ENCODE assay signal across 22 cellular contexts in the genomic region with DNA sequence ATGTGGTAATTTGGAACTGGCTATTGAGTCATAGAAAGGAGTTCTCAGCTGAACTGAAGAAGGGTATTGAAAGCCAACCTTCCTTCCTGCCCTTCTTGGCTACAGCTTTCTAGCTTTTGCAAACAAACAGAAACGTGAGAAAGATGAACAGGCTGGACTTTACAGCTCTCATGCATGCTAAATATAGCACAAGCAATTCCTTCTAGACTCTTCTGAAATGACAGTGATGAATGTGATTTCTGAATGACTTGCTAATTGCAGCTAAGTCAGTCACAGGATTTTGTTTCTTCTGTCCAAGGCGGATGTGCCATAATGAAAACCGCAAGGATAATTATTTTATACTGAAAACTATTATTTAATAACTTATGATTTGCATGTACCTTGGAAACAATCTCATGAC. TPM values are rescaled to one million over a fixed set of nuclear protein-coding genes. Genes with fewer than 3 reads are reported as not detected.
DNase-seq lines count a peak whose midpoint lies in the region; ATAC-seq, FAIRE-seq and TF ChIP-seq lines count a peak whose summit lies in the region.
"Had no signal": no experiment of that assay in that cellular context is flagged by ENCODE, and none has a peak within 500 bp of the region (broad histone marks: within the 10 kb centered on the region; RNA-seq: fewer than 3 reads in every experiment).

No MANE protein-coding gene starts in this region.

- no peak for ATAC-seq in left ventricle myocardium superior
- ATAC-seq in K562: no peak
- no peak for ATAC-seq in HG03469 (IDR thresholded peaks at IDR 0.05; ENCODE audit: unreplicated experiment)
- ATAC-seq: activated T-cell treated with anti-CD3 and anti-CD28 coated beads, Interleukin-2, amount 50 U/mL, for 4 hours; effector memory CD8-positive, alpha-beta T cell; natural killer cell had no signal

- no peaks in the 10 kb centered on the region for H3K9me1 ChIP-seq in K562 (ENCODE audit: control insufficient read depth, insufficient read depth, low read length)

- no peak for TF ChIP-seq CTCF in cardiac muscle cell (IDR thresholded peaks at IDR 0.05; ENCODE audit: low read depth, low read length)
- no peak for TF ChIP-seq CTCF in K562 (IDR thresholded peaks at IDR 0.05 in 2 of 3, conservative IDR thresholded peaks at IDR 0.05 in 1 of 3; ENCODE audit: insufficient read depth in 2 of 3, low read depth in 1 of 3, low read length in 3 of 3)
- no peak for TF ChIP-seq CTCF in glutamatergic neuron (IDR thresholded peaks at IDR 0.05; ENCODE audit: partially characterized antibody, unreplicated experiment)
- no peak for TF ChIP-seq CTCF in testis (IDR thresholded peaks at IDR 0.05)

- no peaks in the 10 kb centered on the region for H3K36me3 Mint-ChIP-seq in glutamatergic neuron (ENCODE audit: unreplicated experiment)
- H3K36me3 Mint-ChIP-seq: activated naive CD8-positive, alpha-beta T cell treated with anti-CD3 and anti-CD28 coated beads, Interleukin-2, amount 10 ng/mL, durations not matched to agents 7 days and 5 days; natural killer cell had no signal

- H3K27ac ChIP-seq in cardiac muscle cell: peak overlapping the region; percentile 82
- no peak overlapping the region for H3K27ac ChIP-seq in K562 (ENCODE audit: extremely low read depth, low read depth, low read length)
- no peak overlapping the region for H3K27ac ChIP-seq in testis
- H3K27ac ChIP-seq: foreskin keratinocyte, GM23248, prostate gland had no signal

- H3K9me3 ChIP-seq in cardiac muscle cell (ENCODE audit: low read depth) (no peaks in the 10 kb centered on the region), K562 (replicated peaks; ENCODE audit: control insufficient read depth, insufficient read depth, low read depth, low read length) (0 out of 2 replicates have a peak, but pooled peaks cover 2% of the 10 kb centered on the region), testis (no peaks in the 10 kb centered on the region)
- H3K9me3 ChIP-seq: prostate gland had no signal

- H3K36me3 ChIP-seq in cardiac muscle cell (no peaks in the 10 kb centered on the region), K562 (ENCODE audit: control insufficient read depth, insufficient read depth, low read length) (no peaks in the 10 kb centered on the region), testis (ENCODE audit: low read depth, missing control alignments) (no peaks in the 10 kb centered on the region)
- H3K36me3 ChIP-seq: prostate gland had no signal

- H3K27ac Mint-ChIP-seq in glutamatergic neuron (ENCODE audit: unreplicated experiment): no peak overlapping the region
- H3K27ac Mint-ChIP-seq: activated naive CD8-positive, alpha-beta T cell treated with anti-CD3 and anti-CD28 coated beads, Interleukin-2, amount 10 ng/mL, durations not matched to agents 7 days and 5 days; effector memory CD8-positive, alpha-beta T cell; natural killer cell; stimulated activated naive CD8-positive, alpha-beta T cell treated with anti-CD3 and anti-CD28 coated beads, Interleukin-15, Interleukin-2, amounts not matched to agents 100 ng/mL and 50 ng/mL, for 24 hours had no signal

- H3K27me3 Mint-ChIP-seq in glutamatergic neuron (ENCODE audit: unreplicated experiment): no peaks in the 10 kb centered on the region
- H3K27me3 Mint-ChIP-seq: activated naive CD8-positive, alpha-beta T cell treated with anti-CD3 and anti-CD28 coated beads, Interleukin-2, amount 10 ng/mL, durations not matched to agents 7 days and 5 days; effector memory CD8-positive, alpha-beta T cell; stimulated activated naive CD8-positive, alpha-beta T cell treated with anti-CD3 and anti-CD28 coated beads, Interleukin-15, Interleukin-2, amounts not matched to agents 100 ng/mL and 50 ng/mL, for 24 hours had no signal

- intact Hi-C loops in left ventricle myocardium superior (cut with micrococcal nuclease) (no loop called here), K562 (cut with micrococcal nuclease) (no loop called here), testis (cut with DNase I; ENCODE audit: low total_unique reads) (no loop called here)

- 0% methylated on average over 3 of the region's 3 CpGs for WGBS in K562 (ENCODE audit: insufficient coverage, low coverage, missing lambda C conversion rate)
- WGBS in testis, 2 donors: 65 to 71% methylated on average over 3 of the region's 3 CpGs

- no peak overlapping the region for H2AFZ ChIP-seq in K562 (ENCODE audit: low read depth, low read length)
- H2AFZ ChIP-seq: GM23248 had no signal

- no peaks in the 10 kb centered on the region for H3K27me3 ChIP-seq in cardiac muscle cell
- no peaks in the 10 kb centered on the region for H3K27me3 ChIP-seq in K562 (ENCODE audit: control insufficient read depth in 2 of 2, insufficient read depth in 2 of 2, low read length in 2 of 2)
- H3K27me3 ChIP-seq in testis: no peaks in the 10 kb centered on the region
- H3K27me3 ChIP-seq: foreskin keratinocyte had no signal

- H3K4me1 ChIP-seq in cardiac muscle cell (ENCODE audit: low read depth): peaks cover 24% of the 10 kb centered on the region
- H3K4me1 ChIP-seq in K562 (replicated peaks in 1 of 2; ENCODE audit: control insufficient read depth in 2 of 2, insufficient read depth in 2 of 2, low read length in 2 of 2): no peaks in the 10 kb centered on the region
- no peaks in the 10 kb centered on the region for H3K4me1 ChIP-seq in testis
- H3K4me1 ChIP-seq: foreskin keratinocyte, prostate gland had no signal

- H3K4me3 ChIP-seq in cardiac muscle cell (no peak overlapping the region), K562 (no peak overlapping the region), testis (no peak overlapping the region)
- H3K4me3 ChIP-seq: GM23248, prostate gland had no signal

- CTCF ChIA-PET in K562 (lab: Yijun Ruan, JAX; ENCODE audit: low intra/inter-chr PET ratio): no interaction called here

- no TSS peak for BruUV-seq in K562 (replicated peaks; lab: Mats Ljungman, UMichigan)

- no peaks in the 10 kb centered on the region for H4K20me1 ChIP-seq in K562 (replicated peaks; ENCODE audit: control insufficient read depth, insufficient read depth, low read length)

- H3K9ac ChIP-seq in K562 (ENCODE audit: insufficient read depth in 1 of 2, low read depth in 2 of 2, low read length in 2 of 2): no peak overlapping the region
- H3K9ac ChIP-seq: GM23248 had no signal

- no peak for TF ChIP-seq RAD21 in K562 (CRISPR knock-in tag; conservative IDR thresholded peaks at IDR 0.05 in 1 of 2, IDR thresholded peaks at IDR 0.05 in 1 of 2)

- no peak for TF ChIP-seq POLR2A in K562 (conservative IDR thresholded peaks at IDR 0.05)
- no peak for TF ChIP-seq POLR2A in testis (IDR thresholded peaks at IDR 0.05)

- no peaks in the 10 kb centered on the region for H3K79me2 ChIP-seq in K562 (ENCODE audit: control insufficient read depth, insufficient read depth, low read length)

- in situ Hi-C loops in K562 (cut with MboI): no loop called here

- H3K9me3 Mint-ChIP-seq in glutamatergic neuron (ENCODE audit: unreplicated experiment): no peaks in the 10 kb centered on the region

- DNase-seq in cardiac muscle cell (ENCODE audit: low read depth in 1 of 2, low spot score in 1 of 2) (peak in 1 of 2 donors; percentile 73), left ventricle myocardium superior (no peak), NCI-H1105 treated with DMSO at 0.1 percent for 48 hours (lab: John Stamatoyannopoulos, UW) (peak; percentile 45), K562 (ENCODE audit: extremely low read depth in 1 of 4, low spot score in 3 of 4) (no peak), AG08396 (ENCODE audit: low spot score) (no peak), glutamatergic neuron (no peak), testis (no peak)
- DNase-seq: activated CD4-positive, alpha-beta T cell treated with anti-CD3 and anti-CD28 coated beads, Interleukin-2, amount 50 U/mL, for 4 hours; activated naive CD8-positive, alpha-beta T cell treated with anti-CD3 and anti-CD28 coated beads, Interleukin-2, amount 10 ng/mL, durations not matched to agents 7 days and 5 days; activated T-cell treated with anti-CD3 and anti-CD28 coated beads, Interleukin-2, amount 50 U/mL, for 4 hours; caudate nucleus; COR-L47; effector memory CD8-positive, alpha-beta T cell; foreskin keratinocyte; GM23248; natural killer cell; NCI-H1048; NCI-H524; SW 1271 had no signal

- H3K4me1 Mint-ChIP-seq in glutamatergic neuron (ENCODE audit: low read depth, unreplicated experiment): peaks cover 1% of the 10 kb centered on the region
- H3K4me1 Mint-ChIP-seq: activated naive CD8-positive, alpha-beta T cell treated with anti-CD3 and anti-CD28 coated beads, Interleukin-2, amount 10 ng/mL, durations not matched to agents 7 days and 5 days; natural killer cell had no signal

- FAIRE-seq in K562 (lab: Jason Lieb, UNC): no peak

- TF ChIP-seq EP300 in K562 (IDR thresholded peaks at IDR 0.05; ENCODE audit: low read length): no peak

- POLR2A ChIA-PET in K562 (lab: Yijun Ruan, JAX): no interaction called here

- H3K4me3 Mint-ChIP-seq in glutamatergic neuron (ENCODE audit: unreplicated experiment): no peak overlapping the region
- H3K4me3 Mint-ChIP-seq: activated naive CD8-positive, alpha-beta T cell treated with anti-CD3 and anti-CD28 coated beads, Interleukin-2, amount 10 ng/mL, durations not matched to agents 7 days and 5 days; activated T-cell treated with anti-CD3 and anti-CD28 coated beads, Interleukin-2, amount 50 U/mL, for 4 hours; effector memory CD8-positive, alpha-beta T cell; natural killer cell; stimulated activated naive CD8-positive, alpha-beta T cell treated with anti-CD3 and anti-CD28 coated beads, Interleukin-15, Interleukin-2, amounts not matched to agents 100 ng/mL and 50 ng/mL, for 24 hours had no signal

- H3K4me2 ChIP-seq in K562 (ENCODE audit: insufficient read depth, low read length): no peak overlapping the region

RNA-seq across cellular contexts. Expression of a gene that starts 36.3 kb away (rescaled TPM):
- total RNA-seq in cardiac muscle cell (6.3 and 11.1 TPM in 2 replicates), left ventricle myocardium superior (2.6 TPM), K562 (2014; rRNA removed) (0.08 TPM in 1 of 2 replicates, not detected in the other), K562 (2014; rRNA removed; fragmentation: Illumina TruSeq; extraction: Trizol) (0.11 and 0.16 TPM in 2 replicates), K562 (2015; rRNA removed; fragmentation: Illumina TruSeq; extraction: Trizol) (0.11 and 0.23 TPM in 2 replicates), K562 (2021) (0.09 and 0.20 TPM in 2 replicates), glutamatergic neuron (ENCODE audit: unreplicated experiment) (4.0 TPM), testis (1 to 10 TPM; 1.1 to 2.4 TPM)
- polyA plus RNA-seq in cardiac muscle cell (16.2 and 27.0 TPM in 2 replicates), K562 (2011; rRNA removed) (0.03 and 0.17 TPM in 2 replicates), K562 (2014; fragmentation: Illumina TruSeq; extraction: Trizol) (0.12 TPM in 1 of 2 replicates, not detected in the other), K562 (2014; fragmentation: Nextera tagmentation; extraction: Ambion mirVana) (under 1 TPM; 0.20 to 0.24 TPM), K562 (2014; rRNA removed) (0.15 TPM in 1 of 2 replicates, not detected in the other), testis (ENCODE audit: insufficient read depth, low read depth, low replicate concordance) (7.4 TPM)
- total RNA-seq in K562 (2011; cell fraction: chromatin; rRNA removed; ENCODE audit: low replicate concordance): not detected in 2 replicates
- total RNA-seq in K562 (2011; cell fraction: nucleolus; rRNA removed): not detected in 2 replicates
- 0.31 TPM in 1 of 2 replicates, not detected in the other for total RNA-seq in K562 (2011; cell fraction: nucleoplasm; rRNA removed)
- 0.03 TPM in 1 of 2 replicates, not detected in the other for polyA plus RNA-seq in K562 (2011; cell fraction: cytosol; rRNA removed)
- polyA plus RNA-seq in K562 (2011; cell fraction: nucleus; rRNA removed): not detected in 2 replicates
- polyA plus RNA-seq in K562 (2012): 0.14 and 0.40 TPM in 2 replicates
- 0.11 TPM in 1 of 2 replicates, not detected in the other for polyA minus RNA-seq in K562 (2011; rRNA and poly(A)+ RNA removed)
- polyA minus RNA-seq in K562 (2011; cell fraction: cytosol; rRNA and poly(A)+ RNA removed): not detected in 2 replicates
- 0.11 TPM in 1 of 2 replicates, not detected in the other for polyA minus RNA-seq in K562 (2011; cell fraction: nucleus; rRNA and poly(A)+ RNA removed)
- total RNA-seq: activated naive CD8-positive, alpha-beta T cell treated with anti-CD3 and anti-CD28 coated beads, Interleukin-2, amount 10 ng/mL, durations not matched to agents 7 days and 5 days; activated T-cell treated with anti-CD3 and anti-CD28 coated beads, Interleukin-2, amount 50 U/mL, for 4 hours; GM23248; natural killer cell had no signal
- polyA plus RNA-seq: GM23248 had no signal
